Comparison of ENCODE assay signal across 20 cellular contexts in the genomic region with DNA sequence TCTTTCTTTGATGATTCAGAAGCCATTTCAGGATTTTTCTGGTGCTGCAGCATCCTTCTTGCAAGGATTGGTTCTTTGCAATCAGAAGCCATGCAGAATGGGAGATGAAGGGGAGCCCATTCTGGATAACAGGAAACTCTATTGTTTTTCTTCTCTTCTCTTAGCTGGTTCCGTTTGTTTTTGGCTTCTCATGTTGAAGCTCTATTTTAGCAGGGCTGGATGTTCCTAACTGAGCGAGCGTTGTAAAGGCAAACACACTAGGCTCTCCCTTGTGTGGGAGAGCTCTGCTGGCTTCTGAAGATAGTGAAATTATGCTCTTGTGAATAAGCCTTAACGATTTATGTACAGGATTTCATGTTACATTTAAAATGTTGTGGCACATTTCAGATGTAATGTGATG. TPM values are rescaled to one million over a fixed set of nuclear protein-coding genes. Genes with fewer than 3 reads are reported as not detected.
"Had no signal": no experiment of that assay in that cellular context is flagged by ENCODE, and none has a peak within 500 bp of the region (broad histone marks: within the 10 kb centered on the region; RNA-seq: fewer than 3 reads in every experiment).

No MANE protein-coding gene starts in this region.

- H3K4me1 Mint-ChIP-seq: natural killer cell; stimulated activated naive B cell treated with anti-CD40 and anti-IgM and Interleukin-4, amounts not matched to agents 10 μg/mL and 1 μg/mL and 100 μg/mL, for 72 hours; stimulated activated naive CD8-positive, alpha-beta T cell treated with anti-CD3 and anti-CD28 coated beads, Interleukin-15, amount 100 ng/mL, for 72 hours had no signal

- H3K36me3 Mint-ChIP-seq: mesothelial cell of epicardium; natural killer cell; stimulated activated naive B cell treated with anti-CD40 and anti-IgM and Interleukin-4, amounts not matched to agents 10 μg/mL and 1 μg/mL and 100 μg/mL, for 72 hours had no signal

- DNase-seq: effector CD8-positive, alpha-beta T cell; heart left ventricle; kidney glomerular epithelial cell; mammary epithelial cell; natural killer cell; psoas muscle; spleen; stimulated activated CD4-positive, alpha-beta T cell treated with anti-CD3 and anti-CD28 coated beads, Interleukin-2, amount 100 ng/mL, for 24 hours; stimulated activated CD4-positive, alpha-beta T cell treated with anti-CD3 and anti-CD28 coated beads, Interleukin-4, amount 100 ng/mL, for 4 hours; stimulated activated naive B cell treated with anti-CD40 and anti-IgM and Interleukin-4, amounts not matched to agents 10 μg/mL and 1 μg/mL and 100 μg/mL, for 72 hours; stimulated activated naive CD8-positive, alpha-beta T cell treated with anti-CD3 and anti-CD28 coated beads, Interleukin-15, amount 100 ng/mL, for 72 hours had no signal

- H3K9me3 Mint-ChIP-seq: mesothelial cell of epicardium; natural killer cell; stimulated activated naive B cell treated with anti-CD40 and anti-IgM and Interleukin-4, amounts not matched to agents 10 μg/mL and 1 μg/mL and 100 μg/mL, for 72 hours; stimulated activated naive CD8-positive, alpha-beta T cell treated with anti-CD3 and anti-CD28 coated beads, Interleukin-15, amount 100 ng/mL, for 72 hours had no signal

- H3K4me3 ChIP-seq: coronary artery, heart left ventricle, psoas muscle, spleen had no signal

- H3K27ac Mint-ChIP-seq: mesothelial cell of epicardium; natural killer cell; stimulated activated naive B cell treated with anti-CD40 and anti-IgM and Interleukin-4, amounts not matched to agents 10 μg/mL and 1 μg/mL and 100 μg/mL, for 72 hours; stimulated activated naive CD8-positive, alpha-beta T cell treated with anti-CD3 and anti-CD28 coated beads, Interleukin-15, amount 100 ng/mL, for 72 hours had no signal

- ATAC-seq: esophagus mucosa; heart left ventricle; left lobe of liver; natural killer cell; psoas muscle; sciatic nerve; stimulated activated naive B cell treated with anti-CD40 and anti-IgM and Interleukin-4, amounts not matched to agents 10 μg/mL and 1 μg/mL and 100 μg/mL, for 72 hours; stimulated activated naive CD8-positive, alpha-beta T cell treated with anti-CD3 and anti-CD28 coated beads, Interleukin-15, amount 100 ng/mL, for 72 hours had no signal

- H3K4me3 Mint-ChIP-seq: mesothelial cell of epicardium; natural killer cell; stimulated activated naive B cell treated with anti-CD40 and anti-IgM and Interleukin-4, amounts not matched to agents 10 μg/mL and 1 μg/mL and 100 μg/mL, for 72 hours; stimulated activated naive CD8-positive, alpha-beta T cell treated with anti-CD3 and anti-CD28 coated beads, Interleukin-15, amount 100 ng/mL, for 72 hours had no signal

- H3K27ac ChIP-seq: coronary artery, heart left ventricle, parathyroid adenoma, psoas muscle, spleen had no signal

RNA-seq across cellular contexts. Expression of a gene that starts 8.3 kb away (rescaled TPM):
- total RNA-seq: dermis microvascular lymphatic vessel endothelial cell, glomerular endothelial cell, myocyte had no signal
